In genomic region chr2:16664052-16664731, GRCh38 we compare ENCODE assay signal across 8 cellular contexts. TPM values are rescaled to one million over a fixed set of nuclear protein-coding genes. Genes with fewer than 3 reads are reported as not detected.
DNase-seq lines count a peak whose midpoint lies in the region; ATAC-seq and TF ChIP-seq lines count a peak whose summit lies in the region.

No MANE protein-coding gene starts in this region.

- peak overlapping the region; percentile 67 for H3K4me3 Mint-ChIP-seq in MCF 10A (ENCODE audit: unreplicated experiment)

- dilution Hi-C loops in mammary epithelial cell (cut with HindIII; ENCODE audit: low sequenced_read_pairs): no loop called here

- H3K9ac ChIP-seq in mammary epithelial cell (ENCODE audit: insufficient read depth, low read length): no peak overlapping the region
- peak overlapping the region; percentile 55 for H3K9ac ChIP-seq in muscle layer of colon (ENCODE audit: low read length)

- H3K79me2 ChIP-seq in mammary epithelial cell (ENCODE audit: insufficient read depth, low read length): no peaks in the 10 kb centered on the region

- CTCF ChIA-PET in MCF 10A (lab: Yijun Ruan, JAX) (interaction anchor here (0.6 to 1.1 kb wide), 4 partner anchors 19 to 92 kb away, joined by 3 to 5 read pairs (median 4); no protein-coding TSS in a partner anchor), mammary epithelial cell (lab: Charles Lee; ENCODE audit: low non-redundant PET) (no interaction called here)

- H2AFZ ChIP-seq in mammary epithelial cell (ENCODE audit: low read depth, low read length): no peak overlapping the region

- H3K4me1 Mint-ChIP-seq in MCF 10A (ENCODE audit: insufficient read depth, unreplicated experiment): no peaks in the 10 kb centered on the region

- no peaks in the 10 kb centered on the region for H4K20me1 ChIP-seq in mammary epithelial cell (ENCODE audit: insufficient read depth, low read length)

- ATAC-seq in aorta (ENCODE audit: low FRiP score) (peak; percentile 45), HG03469 (IDR thresholded peaks at IDR 0.05; ENCODE audit: unreplicated experiment) (no peak)

- intact Hi-C loops in MCF 10A (cut with micrococcal nuclease) (loop anchor here (5.0 kb wide), 1 partner anchor 47 kb away; no protein-coding TSS in a partner anchor), mammary epithelial cell (cut with micrococcal nuclease) (no loop called here), aorta (cut with DNase I) (no loop called here)

- peaks cover 7% of the 10 kb centered on the region for H3K27me3 ChIP-seq in mammary epithelial cell (ENCODE audit: insufficient read depth, low read length)
- H3K27me3 ChIP-seq in muscle layer of colon (ENCODE audit: control insufficient read depth in 1 of 2, insufficient read depth in 2 of 2, low read length in 2 of 2): no peaks in the 10 kb centered on the region
- H3K27me3 ChIP-seq in aorta (ENCODE audit: control insufficient read depth in 1 of 2, insufficient read depth in 2 of 2, low read length in 1 of 2): no peaks in the 10 kb centered on the region

- TF ChIP-seq CTCF in MCF 10A (IDR thresholded peaks at IDR 0.05; ENCODE audit: unreplicated experiment) (no peak), mammary epithelial cell (conservative IDR thresholded peaks at IDR 0.05 in 1 of 2, IDR thresholded peaks at IDR 0.05 in 1 of 2; ENCODE audit: extremely low read depth in 1 of 2, insufficient read depth in 1 of 2, low read depth in 1 of 2, low read length in 2 of 2) (no peak)

- TF ChIP-seq POLR2A in erythroblast (IDR thresholded peaks at IDR 0.05; ENCODE audit: low read length): no peak

- POLR2A ChIA-PET in MCF 10A (lab: Yijun Ruan, JAX): interaction anchor here (0.7 kb wide), 1 partner anchor 13 kb away, joined by 4 read pairs; no protein-coding TSS in a partner anchor

- H3K4me1 ChIP-seq in mammary epithelial cell (ENCODE audit: insufficient read depth, low read length): peaks cover 6% of the 10 kb centered on the region
- H3K4me1 ChIP-seq in muscle layer of colon (ENCODE audit: insufficient read depth, low read length): peaks cover 64% of the 10 kb centered on the region
- H3K4me1 ChIP-seq in aorta (ENCODE audit: control insufficient read depth in 1 of 2, insufficient read depth in 2 of 2, low read length in 2 of 2): no peaks in the 10 kb centered on the region

- H3K27ac ChIP-seq in mammary epithelial cell (ENCODE audit: insufficient read depth, low read depth, low read length) (no peak overlapping the region), muscle layer of colon (ENCODE audit: low read depth, low read length) (peak overlapping the region; percentile 86), aorta (ENCODE audit: low read depth in 1 of 2, low read length in 2 of 2) (peak overlapping the region in 1 of 2 donors; percentile 14)

- no peak overlapping the region for H3K4me2 ChIP-seq in mammary epithelial cell (ENCODE audit: insufficient read depth, low read depth, low read length)

- no peak overlapping the region for H3K27ac Mint-ChIP-seq in MCF 10A (ENCODE audit: low read depth, unreplicated experiment)

- no peaks in the 10 kb centered on the region for H3K9me3 Mint-ChIP-seq in MCF 10A (ENCODE audit: unreplicated experiment)

- H3K36me3 ChIP-seq in mammary epithelial cell (ENCODE audit: insufficient read depth, low read length) (no peaks in the 10 kb centered on the region), muscle layer of colon (ENCODE audit: insufficient read depth, low read length) (no peaks in the 10 kb centered on the region), aorta (ENCODE audit: control insufficient read depth in 1 of 2, insufficient read depth in 2 of 2, low read length in 1 of 2) (no peaks in the 10 kb centered on the region)

- H3K27me3 Mint-ChIP-seq in MCF 10A (ENCODE audit: insufficient read depth, unreplicated experiment): peaks cover 13% of the 10 kb centered on the region

- in situ Hi-C loops in mammary epithelial cell (cut with MboI; ENCODE audit: low sequenced_read_pairs in 2 of 2): no loop called here

- H3K36me3 Mint-ChIP-seq in MCF 10A (ENCODE audit: insufficient read depth, unreplicated experiment): no peaks in the 10 kb centered on the region

- H3K4me3 ChIP-seq in mammary epithelial cell (replicated peaks in 1 of 3; ENCODE audit: insufficient read depth in 1 of 3, low read depth in 2 of 3, low read length in 3 of 3): no peak overlapping the region
- H3K4me3 ChIP-seq in muscle layer of colon (ENCODE audit: low read depth in 1 of 2, low read length in 2 of 2): peak overlapping the region; percentile 78 to 94
- H3K4me3 ChIP-seq in aorta (ENCODE audit: low read length in 2 of 2): peak overlapping the region in 1 of 2 donors; percentile 71

- BruUV-seq in MCF 10A (replicated peaks; lab: Mats Ljungman, UMichigan): no TSS peak
- BruUV-seq in mammary epithelial cell (replicated peaks; lab: Mats Ljungman, UMichigan): no TSS peak

- no peaks in the 10 kb centered on the region for H3K9me3 ChIP-seq in mammary epithelial cell (replicated peaks; ENCODE audit: insufficient read depth, low read length)
- no peaks in the 10 kb centered on the region for H3K9me3 ChIP-seq in muscle layer of colon (ENCODE audit: low read length)
- no peaks in the 10 kb centered on the region for H3K9me3 ChIP-seq in aorta (ENCODE audit: control insufficient read depth, low read length)

- WGBS in mammary epithelial cell (ENCODE audit: low coverage, missing lambda C conversion rate): 67% methylated on average over 9 of the region's 9 CpGs
- 20 to 25% methylated on average over 9 of the region's 9 CpGs for WGBS in aorta, 2 donors

- DNase-seq in MCF 10A (ENCODE audit: unreplicated experiment) (no peak), mammary epithelial cell (no peak), SK-N-DZ (ENCODE audit: low spot score) (peak; percentile 74), erythroblast (lab: John Stamatoyannopoulos, UW) (peak; percentile 42 to 53), aorta (peak; percentile 60 to 83)
- no peak for DNase-seq in activated CD4-positive, alpha-beta T cell treated with anti-CD3 and anti-CD28 coated beads, Interleukin-2, amount 50 U/mL, for 1 hour

RNA-seq across cellular contexts. Expression of gene CYRIA, which starts 1.4 kb away (rescaled TPM):
- total RNA-seq in MCF 10A (2022): 0.35 and 1.2 TPM in 2 replicates
- total RNA-seq in mammary epithelial cell: 1 to 10 TPM; 1.1 to 2.0 TPM
- 0.62 TPM for polyA plus RNA-seq in mammary epithelial cell
- 3.7 TPM for polyA minus RNA-seq in mammary epithelial cell
- polyA plus RNA-seq in SK-N-DZ (2014; cell fraction: cytosol; rRNA removed): 1.3 and 1.5 TPM in 2 replicates
- polyA plus RNA-seq in SK-N-DZ (2014; cell fraction: nucleus; rRNA removed): 1.2 and 1.5 TPM in 2 replicates
- 10 to 100 TPM; 12.8 to 24.9 TPM for total RNA-seq in aorta
- polyA plus RNA-seq in aorta: 1 to 10 TPM; 1.9 to 3.0 TPM

Comparison
In these comparisons a context has a peak if more than half of its experiments do, and no peak if none do; other contexts are left out.
1. DNase-seq: peak in SK-N-DZ (single experiment), erythroblast (2 of 2) and aorta (2 of 2); none in MCF 10A (single experiment), mammary epithelial cell (single experiment) and activated CD4-positive, alpha-beta T cell treated with anti-CD3 and anti-CD28 coated beads, Interleukin-2, amount 50 U/mL, for 1 hour (single experiment).
2. H3K4me3 ChIP-seq: peak in muscle layer of colon (2 of 2); none in mammary epithelial cell (0 of 3).